Comparison of ENCODE assay signal across 13 cellular contexts in the genomic region with DNA sequence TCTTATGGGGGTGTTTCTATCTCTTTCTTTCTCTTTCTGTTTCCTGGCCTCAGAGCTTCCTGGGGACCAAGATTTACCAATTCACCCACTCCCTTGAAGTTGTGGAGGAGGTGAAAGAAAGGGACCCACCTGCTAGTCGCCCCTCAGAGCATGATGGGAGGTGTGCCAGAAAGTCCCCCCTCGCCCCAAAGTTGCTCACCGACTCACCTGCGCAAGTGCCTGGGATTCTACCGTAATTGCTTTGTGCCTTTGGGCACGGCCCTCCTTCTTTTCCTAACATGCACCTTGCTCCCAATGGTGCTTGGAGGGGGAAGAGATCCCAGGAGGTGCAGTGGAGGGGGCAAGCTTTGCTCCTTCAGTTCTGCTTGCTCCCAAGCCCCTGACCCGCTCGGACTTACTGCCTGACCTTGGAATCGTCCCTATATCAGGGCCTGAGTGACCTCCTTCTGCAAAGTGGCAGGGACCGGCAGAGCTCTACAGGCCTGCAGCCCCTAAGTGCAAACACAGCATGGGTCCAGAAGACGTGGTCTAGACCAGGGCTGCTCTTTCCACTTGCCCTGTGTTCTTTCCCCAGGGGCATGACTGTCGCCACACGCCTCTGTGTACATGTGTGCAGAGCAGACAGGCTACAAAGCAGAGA. TPM values are rescaled to one million over a fixed set of nuclear protein-coding genes. Genes with fewer than 3 reads are reported as not detected.
DNase-seq lines count a peak whose midpoint lies in the region; ATAC-seq and TF ChIP-seq lines count a peak whose summit lies in the region.
"Had no signal": no experiment of that assay in that cellular context is flagged by ENCODE, and none has a peak within 500 bp of the region (broad histone marks: within the 10 kb centered on the region; RNA-seq: fewer than 3 reads in every experiment).

No MANE protein-coding gene starts in this region.

- no peak overlapping the region for H3K23ac ChIP-seq in H9 (ENCODE audit: insufficient read length, low read depth, low read length)

- H3K4me1 Mint-ChIP-seq in Calu3 (ENCODE audit: low read depth, unreplicated experiment) = peaks cover 21% of the 10 kb centered on the region
- H3K4me1 Mint-ChIP-seq in H9 = peaks cover 0 to 6% of the 10 kb centered on the region in 2 experiments; a peak in 2 of 4 replicates
- H3K4me1 Mint-ChIP-seq in stimulated activated naive B cell treated with anti-CD40 and anti-IgM and Interleukin-4, amounts not matched to agents 10 μg/mL and 1 μg/mL and 100 μg/mL, for 72 hours = no peaks in the 10 kb centered on the region

- H3K36me3 Mint-ChIP-seq in Calu3 (ENCODE audit: insufficient read depth, unreplicated experiment) (no peaks in the 10 kb centered on the region), H9 (ENCODE audit: insufficient read depth in 1 of 3, low read depth in 3 of 3) (no peaks in the 10 kb centered on the region)
- H3K36me3 Mint-ChIP-seq in stimulated activated naive B cell treated with anti-CD40 and anti-IgM and Interleukin-4, amounts not matched to agents 10 μg/mL and 1 μg/mL and 100 μg/mL, for 72 hours = no peaks in the 10 kb centered on the region

- intact Hi-C loops in Calu3 (cut with micrococcal nuclease; ENCODE audit: unreplicated experiment) (no loop called here), head of caudate nucleus (cut with DNase I) (no loop called here), posterior vena cava (cut with DNase I) (no loop called here)

- H3K4me1 ChIP-seq in H9 (ENCODE audit: insufficient read depth, low read length) = no peaks in the 10 kb centered on the region
- H3K4me1 ChIP-seq in MM.1S (ENCODE audit: low read length) = no peaks in the 10 kb centered on the region

- H3K9ac ChIP-seq in H9 (ENCODE audit: extremely low read depth, insufficient read length, low read length) (no peak overlapping the region), MM.1S (ENCODE audit: low read length) (no peak overlapping the region)
- H3K9ac ChIP-seq: BLaER1 treated with 17β-estradiol and CSF1 and Interleukin-3, amounts not matched to agents 10 nM and 100 nM had no signal

- no peak for ATAC-seq in stimulated activated naive B cell treated with anti-CD40 and anti-IgM and Interleukin-4, amounts not matched to agents 10 μg/mL and 1 μg/mL and 100 μg/mL, for 72 hours (replicated peaks)
- ATAC-seq: esophagus mucosa had no signal

- H3K79me2 ChIP-seq in H9 (ENCODE audit: insufficient read depth, low read length) (no peaks in the 10 kb centered on the region), MM.1S (ENCODE audit: low read length) (no peaks in the 10 kb centered on the region)

- no peaks in the 10 kb centered on the region for H3K27me3 Mint-ChIP-seq in Calu3 (ENCODE audit: unreplicated experiment)
- H3K27me3 Mint-ChIP-seq in H9 (ENCODE audit: low read depth) = peaks cover 27% of the 10 kb centered on the region
- no peaks in the 10 kb centered on the region for H3K27me3 Mint-ChIP-seq in stimulated activated naive B cell treated with anti-CD40 and anti-IgM and Interleukin-4, amounts not matched to agents 10 μg/mL and 1 μg/mL and 100 μg/mL, for 72 hours

- H3K9me3 ChIP-seq in H9 (ENCODE audit: control insufficient read depth, low read depth, low read length) = no peaks in the 10 kb centered on the region
- no peaks in the 10 kb centered on the region for H3K9me3 ChIP-seq in MM.1S (replicated peaks; ENCODE audit: insufficient read depth, low read length)

- no peak overlapping the region for H4K5ac ChIP-seq in H9 (ENCODE audit: insufficient read length, low read depth, low read length)

- H3K18ac ChIP-seq in H9 (ENCODE audit: insufficient read length, low read depth, low read length) = no peak overlapping the region

- H4K20me1 ChIP-seq in H9 (ENCODE audit: control insufficient read depth, insufficient read depth, insufficient read length) (no peaks in the 10 kb centered on the region), MM.1S (ENCODE audit: insufficient read depth, low read length) (no peaks in the 10 kb centered on the region)

- no peaks in the 10 kb centered on the region for H3K9me2 ChIP-seq in MM.1S (replicated peaks; ENCODE audit: insufficient read depth, low read length)

- no peaks in the 10 kb centered on the region for H3K79me1 ChIP-seq in H9 (ENCODE audit: insufficient read depth, low read depth, low read length, poor library complexity, severe bottlenecking)

- H3K27ac ChIP-seq in H9 (ENCODE audit: insufficient read length, low read depth, low read length) (no peak overlapping the region), MM.1S (ENCODE audit: low read length) (no peak overlapping the region)
- H3K27ac ChIP-seq: BLaER1 treated with 17β-estradiol and CSF1 and Interleukin-3, amounts not matched to agents 10 nM and 100 nM had no signal

- no CpG with 5 or more reads among the region's 13 CpGs for WGBS in H9 (ENCODE audit: extremely low coverage, insufficient read length, low lambda C conversion rate)

- H3K23me2 ChIP-seq in H9 (ENCODE audit: insufficient read length, low read depth, low read length, poor library complexity, severe bottlenecking) = no peaks in the 10 kb centered on the region

- no peak overlapping the region for H3K4me3 ChIP-seq in MM.1S (ENCODE audit: low read length)
- H3K4me3 ChIP-seq: BLaER1 treated with 17β-estradiol and CSF1 and Interleukin-3, amounts not matched to agents 10 nM and 100 nM had no signal

- no peak overlapping the region for H3K4ac ChIP-seq in H9 (ENCODE audit: low read depth, low read length)

- H3K4me3 Mint-ChIP-seq in Calu3 (ENCODE audit: low read depth, unreplicated experiment) = no peak overlapping the region
- H3K4me3 Mint-ChIP-seq in H9 = no peak overlapping the region
- H3K4me3 Mint-ChIP-seq in stimulated activated naive B cell treated with anti-CD40 and anti-IgM and Interleukin-4, amounts not matched to agents 10 μg/mL and 1 μg/mL and 100 μg/mL, for 72 hours = no peak overlapping the region

- H3K27ac Mint-ChIP-seq in Calu3 (ENCODE audit: unreplicated experiment) = no peak overlapping the region
- H3K27ac Mint-ChIP-seq in H9 = no peak overlapping the region
- H3K27ac Mint-ChIP-seq in stimulated activated naive B cell treated with anti-CD40 and anti-IgM and Interleukin-4, amounts not matched to agents 10 μg/mL and 1 μg/mL and 100 μg/mL, for 72 hours = no peak overlapping the region

- no peak overlapping the region for H3T11ph ChIP-seq in H9 (ENCODE audit: low read length)

- no peak overlapping the region for H2BK120ac ChIP-seq in H9 (ENCODE audit: low read depth, low read length, poor library complexity, severe bottlenecking)

- no peak overlapping the region for H3K4me2 ChIP-seq in H9 (ENCODE audit: insufficient read depth, insufficient read length, low read length)
- H3K4me2 ChIP-seq in MM.1S (ENCODE audit: low read depth, low read length) = no peak overlapping the region
- H3K4me2 ChIP-seq: BLaER1 treated with 17β-estradiol and CSF1 and Interleukin-3, amounts not matched to agents 10 nM and 100 nM had no signal

- H3K9me3 Mint-ChIP-seq in Calu3 (ENCODE audit: low read depth, unreplicated experiment) (no peaks in the 10 kb centered on the region), H9 (no peaks in the 10 kb centered on the region; a peak in 1 of 5 replicates)
- H3K9me3 Mint-ChIP-seq in stimulated activated naive B cell treated with anti-CD40 and anti-IgM and Interleukin-4, amounts not matched to agents 10 μg/mL and 1 μg/mL and 100 μg/mL, for 72 hours = peaks cover 0 to 12% of the 10 kb centered on the region in 2 donors

- CTCF ChIA-PET in Calu3 (lab: Charles Lee) = interaction anchor here (0.6 kb wide), 1 partner anchor 26 kb away, joined by 10 read pairs; no protein-coding TSS in a partner anchor

- H3K27me3 ChIP-seq in H9 (ENCODE audit: insufficient read depth, low read length) (no peaks in the 10 kb centered on the region), MM.1S (replicated peaks; ENCODE audit: insufficient read depth, low read length) (no peaks in the 10 kb centered on the region)
- H3K27me3 ChIP-seq: BLaER1 treated with 17β-estradiol and CSF1 and Interleukin-3, amounts not matched to agents 10 nM and 100 nM had no signal

- H2AK5ac ChIP-seq in H9 (ENCODE audit: insufficient read length, low read length) = no peak overlapping the region

- no peak overlapping the region for H3K56ac ChIP-seq in H9 (ENCODE audit: insufficient read length, low read depth, low read length)

- H2AFZ ChIP-seq in H9 (ENCODE audit: low read length) = no peak overlapping the region
- H2AFZ ChIP-seq in MM.1S (ENCODE audit: low read length) = no peak overlapping the region

- H2BK5ac ChIP-seq in H9 (ENCODE audit: insufficient read length, low read length) = no peak overlapping the region

- TF ChIP-seq CTCF in Calu3 (IDR thresholded peaks at IDR 0.05; ENCODE audit: unreplicated experiment) = no peak
- TF ChIP-seq CTCF in H9 (conservative IDR thresholded peaks at IDR 0.05) = no peak
- TF ChIP-seq CTCF in MM.1S (IDR thresholded peaks at IDR 0.05; ENCODE audit: low read length) = no peak

- no peak overlapping the region for H2BK15ac ChIP-seq in H9 (ENCODE audit: low read depth, low read length)

- H3K36me3 ChIP-seq in MM.1S (replicated peaks; ENCODE audit: insufficient read depth, low read length) = no peaks in the 10 kb centered on the region
- H3K36me3 ChIP-seq: BLaER1 treated with 17β-estradiol and CSF1 and Interleukin-3, amounts not matched to agents 10 nM and 100 nM had no signal

- BruUV-seq in Calu3 (replicated peaks; lab: Mats Ljungman, UMichigan) = no TSS peak

- H3F3A ChIP-seq in MM.1S (ENCODE audit: insufficient read depth, low read length) = no peaks in the 10 kb centered on the region

- no peak overlapping the region for H2BK12ac ChIP-seq in H9 (ENCODE audit: insufficient read length, low read depth, low read length)

- H3K14ac ChIP-seq in H9 (ENCODE audit: insufficient read depth, low read length) = no peak overlapping the region

- H4K91ac ChIP-seq in H9 (ENCODE audit: insufficient read length, low read depth, low read length) = no peak overlapping the region

- DNase-seq in Calu3 (peak; percentile 0), H9 (peak; percentile 22), head of caudate nucleus (peak in 29 of 42 donors; percentile 0 to 39 (median 4)), posterior vena cava (ENCODE audit: low spot score) (peak; percentile 65), nucleus accumbens (lab: John Stamatoyannopoulos, UW) (no peak), MM.1S (no peak), DMS53 treated with DMSO at 0.1 percent for 48 hours (lab: John Stamatoyannopoulos, UW; ENCODE audit: unreplicated experiment) (no peak)
- no peak for DNase-seq in stimulated activated naive B cell treated with anti-CD40 and anti-IgM and Interleukin-4, amounts not matched to agents 10 μg/mL and 1 μg/mL and 100 μg/mL, for 72 hours
- DNase-seq: NCI-H1105 treated with DMSO at 0.1 percent for 48 hours, OCI-M1 had no signal

- H2BK20ac ChIP-seq in H9 (ENCODE audit: low read depth, low read length, poor library complexity, severe bottlenecking) = no peak overlapping the region

- no peak overlapping the region for H4K8ac ChIP-seq in H9 (replicated peaks; ENCODE audit: insufficient read length, low read depth, low read length)

RNA-seq across cellular contexts. Expression of a gene that starts 12.2 kb away (rescaled TPM):
- 1.7 and 2.6 TPM in 2 replicates for total RNA-seq in Calu3 (2022)
- total RNA-seq in H9 (2021) = 0.15 TPM in 1 of 2 replicates, not detected in the other
- 100 to 1,000 TPM; 388 to 422 TPM for total RNA-seq in posterior vena cava

RNA-seq across cellular contexts. Expression of a gene that starts 39.9 kb away (rescaled TPM):
- total RNA-seq in Calu3 (2022) = not detected in 2 replicates
- total RNA-seq in H9 (2021) = 5.9 and 7.4 TPM in 2 replicates
- 1 to 10 TPM in 1 of 2 donors, not detected in 1; 1.2 TPM for total RNA-seq in posterior vena cava
- total RNA-seq: esophagus mucosa, NCI-H460 had no signal

Comparison
In these comparisons a context has a peak if more than half of its experiments do, and no peak if none do; other contexts are left out.
1. DNase-seq: peak in Calu3 (single experiment), H9 (single experiment), head of caudate nucleus (29 of 42) and posterior vena cava (single experiment); none in nucleus accumbens (0 of 56), MM.1S (single experiment), stimulated activated naive B cell treated with anti-CD40 and anti-IgM and Interleukin-4, amounts not matched to agents 10 μg/mL and 1 μg/mL and 100 μg/mL, for 72 hours (single experiment) and DMS53 treated with DMSO at 0.1 percent for 48 hours (single experiment).
2. RNA of a gene that starts 12.2 kb away (total RNA-seq): 388 to 422 TPM in posterior vena cava; 1.7 to 2.6 TPM in Calu3 and 0.15 TPM in H9; every median in the first group is over 100 times any median in the second.